Comparison of ENCODE assay signal across 18 cellular contexts in the genomic region with DNA sequence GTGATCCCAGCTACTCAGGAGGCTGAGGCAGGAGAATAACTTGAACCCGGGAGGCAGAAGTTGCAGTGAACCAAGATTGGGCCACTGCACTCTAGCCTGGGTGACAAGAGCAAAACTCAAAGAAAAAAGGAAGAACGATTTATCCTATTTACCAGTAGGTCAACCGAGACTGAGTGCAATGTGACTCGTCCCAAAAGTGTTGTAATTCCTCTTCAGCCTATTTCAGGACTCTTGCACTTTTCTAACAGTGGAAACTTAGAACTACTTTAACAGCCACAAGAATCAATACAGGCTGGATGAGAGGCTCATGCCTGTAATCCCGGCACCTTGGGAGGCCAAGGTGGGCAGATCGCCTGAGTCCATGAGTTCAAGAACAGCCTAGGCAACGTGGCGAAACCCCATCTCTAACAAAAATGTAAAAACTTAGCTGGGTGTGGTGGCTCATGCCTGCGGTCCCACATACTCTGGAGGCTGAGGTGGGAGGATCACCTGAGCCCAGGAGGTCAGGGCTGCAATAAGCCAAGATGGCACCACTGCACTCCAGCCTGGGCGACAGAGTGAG. TPM values are rescaled to one million over a fixed set of nuclear protein-coding genes. Genes with fewer than 3 reads are reported as not detected.
"Had no signal": no experiment of that assay in that cellular context is flagged by ENCODE, and none has a peak within 500 bp of the region (broad histone marks: within the 10 kb centered on the region; RNA-seq: fewer than 3 reads in every experiment).

No MANE protein-coding gene starts in this region.

- H3K9me3 ChIP-seq: prostate gland, right lobe of liver, suprapubic skin had no signal

- ATAC-seq: activated CD8-positive, alpha-beta memory T cell treated with anti-CD3 and anti-CD28 coated beads, Interleukin-2, amount 10 ng/mL, durations not matched to agents 7 days and 5 days; left colon; right lobe of liver; stimulated activated naive B cell treated with anti-CD40 and anti-IgM and Interleukin-4, amounts not matched to agents 10 μg/mL and 1 μg/mL and 100 μg/mL, for 72 hours had no signal

- H3K27me3 ChIP-seq: right lobe of liver, suprapubic skin had no signal

- H3K27ac Mint-ChIP-seq: activated CD8-positive, alpha-beta memory T cell treated with anti-CD3 and anti-CD28 coated beads, Interleukin-2, amount 10 ng/mL, durations not matched to agents 7 days and 5 days; activated naive CD4-positive, alpha-beta T cell treated with anti-CD3 and anti-CD28 coated beads, Interleukin-2, amount 50 U/mL, for 24 hours; activated T-cell treated with anti-CD3 and anti-CD28 coated beads, Interleukin-2, amount 50 U/mL, for 24 hours; immature natural killer cell; memory B cell; nephron; stimulated activated naive B cell treated with anti-CD40 and anti-IgM and Interleukin-4, amounts not matched to agents 10 μg/mL and 1 μg/mL and 100 μg/mL, for 72 hours had no signal

- H3K36me3 ChIP-seq: prostate gland, right lobe of liver, suprapubic skin had no signal

- H3K27ac ChIP-seq: coronary artery, prostate gland, right lobe of liver, suprapubic skin had no signal

- H3K4me3 Mint-ChIP-seq: activated CD8-positive, alpha-beta memory T cell treated with anti-CD3 and anti-CD28 coated beads, Interleukin-2, amount 10 ng/mL, durations not matched to agents 7 days and 5 days; activated naive CD4-positive, alpha-beta T cell treated with anti-CD3 and anti-CD28 coated beads, Interleukin-2, amount 50 U/mL, for 24 hours; activated T-cell treated with anti-CD3 and anti-CD28 coated beads, Interleukin-2, amount 50 U/mL, for 24 hours; immature natural killer cell; memory B cell; nephron; stimulated activated naive B cell treated with anti-CD40 and anti-IgM and Interleukin-4, amounts not matched to agents 10 μg/mL and 1 μg/mL and 100 μg/mL, for 72 hours had no signal

- H3K27me3 Mint-ChIP-seq: activated CD8-positive, alpha-beta memory T cell treated with anti-CD3 and anti-CD28 coated beads, Interleukin-2, amount 10 ng/mL, durations not matched to agents 7 days and 5 days; activated naive CD4-positive, alpha-beta T cell treated with anti-CD3 and anti-CD28 coated beads, Interleukin-2, amount 50 U/mL, for 24 hours; activated T-cell treated with anti-CD3 and anti-CD28 coated beads, Interleukin-2, amount 50 U/mL, for 24 hours; memory B cell; stimulated activated naive B cell treated with anti-CD40 and anti-IgM and Interleukin-4, amounts not matched to agents 10 μg/mL and 1 μg/mL and 100 μg/mL, for 72 hours had no signal

- H3K4me3 ChIP-seq: coronary artery, prostate gland, right lobe of liver, suprapubic skin had no signal

- DNase-seq: activated CD4-positive, alpha-beta T cell treated with anti-CD3 and anti-CD28 coated beads for 1 hour; activated CD4-positive, alpha-beta T cell treated with anti-CD3 and anti-CD28 coated beads, Interleukin-2, amount 50 U/mL, for 48 hours; activated CD8-positive, alpha-beta memory T cell treated with anti-CD3 and anti-CD28 coated beads, Interleukin-2, amount 10 ng/mL, durations not matched to agents 7 days and 5 days; activated effector memory CD4-positive, alpha-beta T cell treated with Interleukin-2 at 50 U/mL for 16 hours; activated T-cell treated with anti-CD3 and anti-CD28 coated beads, Interleukin-2, amount 50 U/mL, for 24 hours; effector memory CD4-positive, alpha-beta T cell; immature natural killer cell; left colon; right lobe of liver; stimulated activated naive B cell treated with anti-CD40 and anti-IgM and Interleukin-4, amounts not matched to agents 10 μg/mL and 1 μg/mL and 100 μg/mL, for 72 hours had no signal

- H3K4me1 ChIP-seq: prostate gland had no signal

- H3K9me3 Mint-ChIP-seq: activated naive CD4-positive, alpha-beta T cell treated with anti-CD3 and anti-CD28 coated beads, Interleukin-2, amount 50 U/mL, for 24 hours; activated T-cell treated with anti-CD3 and anti-CD28 coated beads, Interleukin-2, amount 50 U/mL, for 24 hours; memory B cell; nephron had no signal

RNA-seq across cellular contexts. Expression of a gene that starts 42.8 kb away (rescaled TPM):
- total RNA-seq: fibroblast of villous mesenchyme had no signal

RNA-seq across cellular contexts. Expression of a gene that starts 46.7 kb away (rescaled TPM):
- total RNA-seq: epithelial cell of proximal tubule, fibroblast of villous mesenchyme, prostate gland, suprapubic skin had no signal
